ENCODE assay signal across 8 cellular contexts in genomic region chr10:101843032-101843991, GRCh38. TPM values are rescaled to one million over a fixed set of nuclear protein-coding genes. Genes with fewer than 3 reads are reported as not detected.
DNase-seq lines count a peak whose midpoint lies in the region; ATAC-seq and TF ChIP-seq lines count a peak whose summit lies in the region.

KCNIP2 (minus strand) TSS chr10:101843800; CDS start chr10:101843568, 232 bp downstream.

- H3K36me3 Mint-ChIP-seq in MCF 10A (ENCODE audit: insufficient read depth, unreplicated experiment): peaks cover 33% of the 10 kb centered on the region
- peaks cover 8% of the 10 kb centered on the region for H3K36me3 Mint-ChIP-seq in stimulated activated effector memory CD8-positive, alpha-beta T cell treated with anti-CD3 and anti-CD28 coated beads, Interleukin-12 subunit alpha, Interleukin-12 subunit beta, amount 100 ng/mL, for 72 hours

- CTCF ChIA-PET in MCF 10A (lab: Yijun Ruan, JAX): interaction anchor here (0.7 to 0.8 kb wide), 2 partner anchors 104 to 115 kb away, joined by 3 read pairs; no protein-coding TSS in a partner anchor

- H3K4me1 Mint-ChIP-seq in MCF 10A (ENCODE audit: insufficient read depth, unreplicated experiment): peaks cover 15% of the 10 kb centered on the region
- H3K4me1 Mint-ChIP-seq in stimulated activated effector memory CD8-positive, alpha-beta T cell treated with anti-CD3 and anti-CD28 coated beads, Interleukin-12 subunit alpha, Interleukin-12 subunit beta, amount 100 ng/mL, for 72 hours: peaks cover 58% of the 10 kb centered on the region

- peak; percentile 70 for ATAC-seq in stimulated activated effector memory CD8-positive, alpha-beta T cell treated with anti-CD3 and anti-CD28 coated beads, Interleukin-12 subunit alpha, Interleukin-12 subunit beta, amount 100 ng/mL, for 72 hours
- ATAC-seq in HG03159 (IDR thresholded peaks at IDR 0.05; ENCODE audit: unreplicated experiment) (no peak), HG03354 (IDR thresholded peaks at IDR 0.05; ENCODE audit: poor library complexity, severe bottlenecking, unreplicated experiment) (no peak)

- peak; percentile 27 for TF ChIP-seq CTCF in HL-60 (IDR thresholded peaks at IDR 0.05; ENCODE audit: insufficient read depth, low read length)
- peak; percentile 27 for TF ChIP-seq CTCF in MCF 10A (IDR thresholded peaks at IDR 0.05; ENCODE audit: unreplicated experiment)

- no peaks in the 10 kb centered on the region for H3K9me3 Mint-ChIP-seq in MCF 10A (ENCODE audit: unreplicated experiment)
- no peaks in the 10 kb centered on the region for H3K9me3 Mint-ChIP-seq in stimulated activated effector memory CD8-positive, alpha-beta T cell treated with anti-CD3 and anti-CD28 coated beads, Interleukin-12 subunit alpha, Interleukin-12 subunit beta, amount 100 ng/mL, for 72 hours

- H3K27ac Mint-ChIP-seq in MCF 10A (ENCODE audit: low read depth, unreplicated experiment): no peak within 1 kb of the TSS
- peak within 1 kb of the TSS; percentile 48 for H3K27ac Mint-ChIP-seq in stimulated activated effector memory CD8-positive, alpha-beta T cell treated with anti-CD3 and anti-CD28 coated beads, Interleukin-12 subunit alpha, Interleukin-12 subunit beta, amount 100 ng/mL, for 72 hours

- DNase-seq in Ammon's horn (ENCODE audit: low spot score): peak; percentile 67
- DNase-seq in HL-60 (ENCODE audit: low read depth in 1 of 2, low spot score in 1 of 2): peak in 1 of 2 experiments; percentile 80
- peak; percentile 43 to 67 (median 47) for DNase-seq in T-helper 2 cell
- DNase-seq in MCF 10A (ENCODE audit: unreplicated experiment): no peak
- peak; percentile 84 for DNase-seq in islet precursor cell
- DNase-seq in stimulated activated effector memory CD8-positive, alpha-beta T cell treated with anti-CD3 and anti-CD28 coated beads, Interleukin-12 subunit alpha, Interleukin-12 subunit beta, amount 100 ng/mL, for 72 hours (ENCODE audit: low spot score in 2 of 2): peak; percentile 34 to 71

- no peaks in the 10 kb centered on the region for H3K27me3 Mint-ChIP-seq in MCF 10A (ENCODE audit: insufficient read depth, unreplicated experiment)

- BruUV-seq in MCF 10A (replicated peaks; lab: Mats Ljungman, UMichigan): no TSS peak

- H3K4me3 ChIP-seq in HL-60 (replicated peaks; ENCODE audit: insufficient read depth, low read length): peak within 1 kb of the TSS; percentile 47

- no peak within 1 kb of the TSS; the same call in 1 of the 2 replicates for H3K27ac ChIP-seq in HL-60 (replicated peaks)

- POLR2A ChIA-PET in MCF 10A (lab: Yijun Ruan, JAX): interaction anchor here (1.5 kb wide), 1 partner anchor 8 kb away, joined by 3 read pairs; no protein-coding TSS in a partner anchor

- intact Hi-C loops in MCF 10A (cut with micrococcal nuclease): no loop called here

- no peaks in the 10 kb centered on the region for H3K27me3 ChIP-seq in HL-60 (ENCODE audit: insufficient read depth, poor library complexity, severe bottlenecking)

- no peak within 1 kb of the TSS for H3K4me3 Mint-ChIP-seq in MCF 10A (ENCODE audit: unreplicated experiment)
- H3K4me3 Mint-ChIP-seq in stimulated activated effector memory CD8-positive, alpha-beta T cell treated with anti-CD3 and anti-CD28 coated beads, Interleukin-12 subunit alpha, Interleukin-12 subunit beta, amount 100 ng/mL, for 72 hours: peak within 1 kb of the TSS; percentile 92

RNA-seq across cellular contexts. Expression of gene KCNIP2, which starts in this region (rescaled TPM):
- total RNA-seq in MCF 10A (2022): 2.1 and 2.6 TPM in 2 replicates
